In the genomic region with DNA sequence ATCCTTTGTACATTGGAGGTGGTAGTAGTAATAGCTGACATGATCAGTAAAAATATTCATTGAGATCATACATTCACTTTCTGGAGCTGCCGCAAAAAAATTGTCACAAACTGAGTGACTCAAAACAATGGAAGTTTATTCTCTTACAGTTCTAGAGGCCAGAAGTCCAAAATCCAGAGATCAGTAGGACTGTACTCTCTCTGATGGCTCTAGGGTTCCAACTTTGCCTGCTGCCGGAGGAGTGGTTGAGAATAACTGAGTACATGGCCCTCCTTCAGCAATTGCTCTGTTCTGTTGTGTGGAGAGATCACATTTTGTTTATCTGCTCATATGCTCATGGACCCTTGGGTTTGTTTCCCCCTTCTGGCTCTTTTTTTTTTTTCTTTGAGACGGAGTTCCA, we compare ENCODE assay signal across 10 cellular contexts. TPM values are rescaled to one million over a fixed set of nuclear protein-coding genes. Genes with fewer than 3 reads are reported as not detected.
"Had no signal": no experiment of that assay in that cellular context is flagged by ENCODE, and none has a peak within 500 bp of the region (broad histone marks: within the 10 kb centered on the region; RNA-seq: fewer than 3 reads in every experiment).

No MANE protein-coding gene starts in this region.

- DNase-seq: GM23248, GOT3, H7, HFFc6, IMR-90 had no signal

- H3K4me1 ChIP-seq: HAP-1 had no signal

- H3K9ac ChIP-seq: GM23248 had no signal

- H2AFZ ChIP-seq: GM23248 had no signal

- FAIRE-seq: K562 had no signal

- H3K36me3 ChIP-seq: HAP-1 had no signal

- H3K27ac ChIP-seq: GM23248, HL-60 had no signal

- H3K9me3 ChIP-seq: HAP-1 had no signal

- ATAC-seq: HCT116, K562 had no signal

- H3K4me3 ChIP-seq: GM23248, HAP-1, K562 had no signal

RNA-seq across cellular contexts. Expression of a gene that starts 23.5 kb away (rescaled TPM):
- total RNA-seq: HT1080 had no signal
